ENCODE assay signal across 36 cellular contexts in the genomic region with DNA sequence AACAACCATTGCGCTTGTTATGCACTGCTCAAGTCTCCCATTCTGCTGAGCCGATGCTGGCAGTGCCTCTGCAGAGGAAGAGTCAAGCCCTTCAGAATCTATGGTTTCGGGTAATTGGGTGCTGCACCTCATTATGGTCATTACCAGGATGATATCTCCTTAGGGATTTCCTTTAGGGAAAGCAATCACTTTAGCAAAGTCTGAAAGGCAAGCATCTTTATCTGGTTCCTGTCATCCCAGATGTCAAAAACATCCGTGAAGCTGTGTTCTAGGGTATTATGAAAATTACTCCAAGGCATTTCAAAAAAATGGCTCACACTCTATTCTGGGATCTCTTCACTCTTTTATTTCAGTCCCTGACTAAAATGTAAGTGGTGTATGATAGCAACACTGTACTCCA.
"Had no signal": no experiment of that assay in that cellular context is flagged by ENCODE, and none has a peak within 500 bp of the region (broad histone marks: within the 10 kb centered on the region; RNA-seq: fewer than 3 reads in every experiment).

No MANE protein-coding gene starts in this region.

- H3K9me3 Mint-ChIP-seq: activated CD4-positive, alpha-beta T cell treated with anti-CD3 and anti-CD28 coated beads, Interleukin-2, amount 10 ng/mL, durations not matched to agents 24 days and 14 days had no signal

- H3K4me3 Mint-ChIP-seq: activated B cell treated with CpG ODN at 0.5 μM for 24 hours; activated CD4-positive, alpha-beta memory T cell treated with anti-CD3 and anti-CD28 coated beads for 36 hours; activated CD4-positive, alpha-beta T cell treated with anti-CD3 and anti-CD28 coated beads, Interleukin-2, amount 10 ng/mL, durations not matched to agents 24 days and 14 days; activated CD8-positive, alpha-beta T cell treated with anti-CD3 and anti-CD28 coated beads for 36 hours; activated naive CD4-positive, alpha-beta T cell treated with anti-CD3 and anti-CD28 coated beads for 36 hours; activated naive CD8-positive, alpha-beta T cell treated with anti-CD3 and anti-CD28 coated beads for 36 hours; activated T-cell treated with anti-CD3 and anti-CD28 coated beads, Interleukin-2, amount 50 U/mL, for 4 hours; activated T-cell treated with anti-CD3 and anti-CD28 coated beads, Interleukin-2, amount 50 U/mL, for 72 hours; activated T-helper 1 cell treated with anti-CD3 and anti-CD28 coated beads, Interleukin-12 subunit alpha, Interleukin-12 subunit beta, Interleukin-2, Interleukin-4 antibody, amounts not matched to agents 30 ng/mL and 10 ng/mL and 1 ng/mL, durations not matched to agents 14 hours and 24 hours and 36 hours; activated T-helper 17 cell treated with anti-CD3 and anti-CD28 coated beads, Interleukin-2, amount 50 U/mL, for 72 hours; central memory CD8-positive, alpha-beta T cell; T-helper 1 cell treated with Interleukin-12 subunit alpha and Interleukin-12 subunit beta and Interleukin-4 antibody, amounts not matched to agents 30 μg/mL and 1 μg/mL, for 36 hours; T-helper 2 cell treated with Interferon-gamma antibody and Interleukin-4, amounts not matched to agents 5 μg/mL and 100 μg/mL, for 36 hours had no signal

- ATAC-seq: activated CD8-positive, alpha-beta T cell treated with anti-CD3 and anti-CD28 coated beads for 36 hours; activated naive CD4-positive, alpha-beta T cell treated with anti-CD3 and anti-CD28 coated beads, Interleukin-2, amount 50 U/mL, for 72 hours; activated T-cell treated with anti-CD3 and anti-CD28 coated beads, Interleukin-2, amount 50 U/mL, for 4 hours; activated T-cell treated with anti-CD3 and anti-CD28 coated beads, Interleukin-2, amount 50 U/mL, for 72 hours; activated T-helper 17 cell treated with anti-CD3 and anti-CD28 coated beads, Interleukin-2, amount 50 U/mL, for 72 hours; body of pancreas had no signal

- H3K27me3 Mint-ChIP-seq: activated B cell treated with CpG ODN at 0.5 μM for 24 hours; activated CD4-positive, alpha-beta memory T cell treated with anti-CD3 and anti-CD28 coated beads for 36 hours; activated CD4-positive, alpha-beta T cell treated with anti-CD3 and anti-CD28 coated beads, Interleukin-2, amount 10 ng/mL, durations not matched to agents 24 days and 14 days; activated CD8-positive, alpha-beta T cell treated with anti-CD3 and anti-CD28 coated beads for 36 hours; activated naive CD8-positive, alpha-beta T cell treated with anti-CD3 and anti-CD28 coated beads for 36 hours; activated T-helper 17 cell treated with anti-CD3 and anti-CD28 coated beads, Interleukin-2, amount 50 U/mL, for 72 hours; central memory CD8-positive, alpha-beta T cell had no signal

- DNase-seq: activated B cell treated with CpG ODN at 0.5 μM for 24 hours; activated CD4-positive, alpha-beta memory T cell treated with anti-CD3 and anti-CD28 coated beads for 36 hours; activated CD4-positive, alpha-beta T cell treated with anti-CD3 and anti-CD28 coated beads for 4 hours; activated CD4-positive, alpha-beta T cell treated with anti-CD3 and anti-CD28 coated beads, Interleukin-2, amount 10 ng/mL, durations not matched to agents 24 days and 14 days; activated CD4-positive, alpha-beta T cell treated with anti-CD3 and anti-CD28 coated beads, Interleukin-2, amount 50 U/mL, for 1 hour; activated CD4-positive, alpha-beta T cell treated with anti-CD3 and anti-CD28 coated beads, Interleukin-2, amount 50 U/mL, for 4 hours; activated CD4-positive, CD25-positive, alpha-beta regulatory T cell treated with anti-CD3 and anti-CD28 coated beads, Interleukin-2, amount 50 U/mL, for 72 hours; activated CD8-positive, alpha-beta memory T cell treated with anti-CD3 and anti-CD28 coated beads, Interleukin-2, amount 50 U/mL, for 4 hours; activated CD8-positive, alpha-beta T cell treated with anti-CD3 and anti-CD28 coated beads for 36 hours; activated effector memory CD4-positive, alpha-beta T cell treated with anti-CD3 and anti-CD28 coated beads, Interleukin-2, amount 50 U/mL, for 16 hours; activated gamma-delta T cell treated with Interleukin-2 at 50 U/mL for 16 hours; activated naive CD4-positive, alpha-beta T cell; activated naive CD4-positive, alpha-beta T cell treated with anti-CD3 and anti-CD28 coated beads for 36 hours; activated naive CD4-positive, alpha-beta T cell treated with anti-CD3 and anti-CD28 coated beads, Interleukin-2, amount 50 U/mL, for 16 hours; activated naive CD8-positive, alpha-beta T cell treated with anti-CD3 and anti-CD28 coated beads for 36 hours; activated T-cell treated with anti-CD3 and anti-CD28 coated beads for 4 hours; activated T-cell treated with anti-CD3 and anti-CD28 coated beads, Interleukin-2, amount 50 U/mL, for 1 hour; activated T-cell treated with anti-CD3 and anti-CD28 coated beads, Interleukin-2, amount 50 U/mL, for 4 hours; activated T-cell treated with anti-CD3 and anti-CD28 coated beads, Interleukin-2, amount 50 U/mL, for 72 hours; adrenal gland; amniotic stem cell; aorta; body of pancreas; brain microvascular endothelial cell; cerebellar nuclear complex; T-helper 1 cell; T-helper 2 cell; T-helper 9 cell had no signal

- H3K9me3 ChIP-seq: adrenal gland, body of pancreas, breast epithelium had no signal

- H3K4me3 ChIP-seq: adrenal gland, body of pancreas, breast epithelium had no signal

- H3K36me3 Mint-ChIP-seq: activated CD4-positive, alpha-beta memory T cell treated with anti-CD3 and anti-CD28 coated beads for 36 hours; activated naive CD4-positive, alpha-beta T cell treated with anti-CD3 and anti-CD28 coated beads, Interleukin-2, amount 50 U/mL, for 72 hours; activated naive CD8-positive, alpha-beta T cell treated with anti-CD3 and anti-CD28 coated beads for 36 hours had no signal

- H3K4me1 Mint-ChIP-seq: activated B cell treated with CpG ODN at 0.5 μM for 24 hours; activated CD4-positive, alpha-beta T cell treated with anti-CD3 and anti-CD28 coated beads, Interleukin-2, amount 10 ng/mL, durations not matched to agents 24 days and 14 days; activated naive CD8-positive, alpha-beta T cell treated with anti-CD3 and anti-CD28 coated beads for 36 hours; activated T-helper 17 cell treated with anti-CD3 and anti-CD28 coated beads, Interleukin-2, amount 50 U/mL, for 72 hours; central memory CD8-positive, alpha-beta T cell had no signal

- H3K27ac ChIP-seq: adrenal gland, body of pancreas, brain microvascular endothelial cell, breast epithelium, VCaP had no signal

- H3K27ac Mint-ChIP-seq: activated B cell treated with CpG ODN at 0.5 μM for 24 hours; activated CD4-positive, alpha-beta memory T cell treated with anti-CD3 and anti-CD28 coated beads for 36 hours; activated CD4-positive, alpha-beta T cell treated with anti-CD3 and anti-CD28 coated beads, Interleukin-2, amount 10 ng/mL, durations not matched to agents 24 days and 14 days; activated CD8-positive, alpha-beta T cell treated with anti-CD3 and anti-CD28 coated beads for 36 hours; activated naive CD4-positive, alpha-beta T cell treated with anti-CD3 and anti-CD28 coated beads for 36 hours; activated naive CD4-positive, alpha-beta T cell treated with anti-CD3 and anti-CD28 coated beads, Interleukin-2, amount 50 U/mL, for 72 hours; activated naive CD8-positive, alpha-beta T cell treated with anti-CD3 and anti-CD28 coated beads for 36 hours; activated T-cell treated with anti-CD3 and anti-CD28 coated beads, Interleukin-2, amount 50 U/mL, for 72 hours; activated T-helper 1 cell treated with anti-CD3 and anti-CD28 coated beads, Interleukin-12 subunit alpha, Interleukin-12 subunit beta, Interleukin-2, Interleukin-4 antibody, amounts not matched to agents 30 ng/mL and 10 ng/mL and 1 ng/mL, durations not matched to agents 14 hours and 24 hours and 36 hours; activated T-helper 17 cell treated with anti-CD3 and anti-CD28 coated beads, Interleukin-2, amount 50 U/mL, for 72 hours; T-helper 1 cell treated with Interleukin-12 subunit alpha and Interleukin-12 subunit beta and Interleukin-4 antibody, amounts not matched to agents 30 μg/mL and 1 μg/mL, for 36 hours; T-helper 2 cell treated with Interferon-gamma antibody and Interleukin-4, amounts not matched to agents 5 μg/mL and 100 μg/mL, for 36 hours had no signal

- H3K4me1 ChIP-seq: adrenal gland, body of pancreas, breast epithelium had no signal

- H3K36me3 ChIP-seq: adrenal gland, brain microvascular endothelial cell, breast epithelium had no signal
